ENCODE assay signal across 9 cellular contexts in the genomic region with DNA sequence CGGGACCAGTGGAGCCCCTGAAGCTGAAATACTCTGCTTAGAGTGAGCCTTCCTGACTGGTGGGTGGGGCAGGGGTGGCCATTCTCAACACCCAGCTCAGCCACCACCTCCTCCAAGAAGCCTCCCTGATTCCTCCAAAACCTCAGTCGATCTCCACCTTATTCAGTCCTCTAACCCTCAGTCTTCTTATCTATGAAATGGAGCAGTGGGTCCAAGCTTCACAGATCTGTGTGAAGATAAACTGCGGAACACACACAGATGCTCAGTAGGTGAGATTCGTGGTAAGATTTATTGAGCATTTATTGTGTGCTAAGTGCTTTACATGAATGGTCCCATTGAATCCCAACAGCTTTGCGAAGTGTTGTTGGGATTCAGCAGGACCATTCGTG.
A peak's percentile ranks its signal among the peaks of the same experiment; 100 is the strongest.
DNase-seq lines count a peak whose midpoint lies in the region; ATAC-seq and TF ChIP-seq lines count a peak whose summit lies in the region.
"Had no signal": no experiment of that assay in that cellular context is flagged by ENCODE, and none has a peak within 500 bp of the region (broad histone marks: within the 10 kb centered on the region; RNA-seq: fewer than 3 reads in every experiment).

No MANE protein-coding gene starts in this region.

- TF ChIP-seq CTCF in suprapubic skin (IDR thresholded peaks at IDR 0.05) (no peak), psoas muscle (IDR thresholded peaks at IDR 0.05) (no peak)

- POLR2A ChIA-PET in T-cell (lab: Charles Lee), result no interaction called here

- no peak for DNase-seq in activated T-cell treated with anti-CD3 and anti-CD28 coated beads, Interleukin-2, amount 50 U/mL, for 72 hours
- no peak for DNase-seq in activated T-cell treated with anti-CD3 and anti-CD28 coated beads, Interleukin-2, amount 50 U/mL, for 48 hours
- no peak for DNase-seq in T-cell
- no peak for DNase-seq in suprapubic skin (ENCODE audit: low spot score in 2 of 2)
- no peak for DNase-seq in NCI-H524 treated with DMSO at 0.1 percent for 48 hours (lab: John Stamatoyannopoulos, UW)
- no peak for DNase-seq in psoas muscle

- H3K4me1 ChIP-seq in iPS-15b (ENCODE audit: control insufficient read depth, insufficient read depth, low read length) (peaks cover 11% of the 10 kb centered on the region), suprapubic skin (peaks cover 16% of the 10 kb centered on the region), psoas muscle (no peaks in the 10 kb centered on the region)

- no peaks in the 10 kb centered on the region for H3K36me3 ChIP-seq in iPS-15b (ENCODE audit: control insufficient read depth, insufficient read depth, low read length)
- H3K36me3 ChIP-seq in suprapubic skin, result no peaks in the 10 kb centered on the region
- no peaks in the 10 kb centered on the region for H3K36me3 ChIP-seq in psoas muscle (ENCODE audit: insufficient read depth in 1 of 2, low read depth in 1 of 2)

- H3K4me3 ChIP-seq in iPS-15b (ENCODE audit: low read depth, low read length) (no peak overlapping the region), suprapubic skin (no peak overlapping the region), psoas muscle (no peak overlapping the region)
- H3K4me3 ChIP-seq: mucosa of descending colon had no signal

- H3K9ac ChIP-seq in iPS-15b (ENCODE audit: low read depth, low read length), result peak overlapping the region; percentile 24

- no peak for TF ChIP-seq EP300 in suprapubic skin (IDR thresholded peaks at IDR 0.05)

- WGBS in suprapubic skin, result 74% methylated on average over 6 of the region's 6 CpGs
- WGBS in psoas muscle, 3 donors, result 77 to 90% (median 81%) methylated on average over 6 of the region's 6 CpGs

- intact Hi-C loops in psoas muscle (cut with DNase I), result no loop called here

- H3K9me3 ChIP-seq in iPS-15b (ENCODE audit: control insufficient read depth, insufficient read depth, low read length) (no peaks in the 10 kb centered on the region), suprapubic skin (no peaks in the 10 kb centered on the region), psoas muscle (no peaks in the 10 kb centered on the region)
- H3K9me3 ChIP-seq: mucosa of descending colon had no signal

- H3K27me3 ChIP-seq in iPS-15b (ENCODE audit: control insufficient read depth, insufficient read depth, low read length), result no peaks in the 10 kb centered on the region
- peaks cover 5% of the 10 kb centered on the region for H3K27me3 ChIP-seq in suprapubic skin
- peaks cover 0 to 3% (median 2%) of the 10 kb centered on the region in 3 donors for H3K27me3 ChIP-seq in psoas muscle (ENCODE audit: insufficient read depth in 3 of 3, low read length in 2 of 3)

- ATAC-seq in activated T-cell treated with anti-CD3 and anti-CD28 coated beads, Interleukin-2, amount 50 U/mL, for 72 hours (replicated peaks in 1 of 2), result no peak
- no peak for ATAC-seq in T-cell (replicated peaks in 1 of 4)
- ATAC-seq in HG03565 (IDR thresholded peaks at IDR 0.05; ENCODE audit: unreplicated experiment), result no peak
- ATAC-seq in psoas muscle, result no peak

- H3K4me3 Mint-ChIP-seq in activated T-cell treated with anti-CD3 and anti-CD28 coated beads, Interleukin-2, amount 50 U/mL, for 72 hours, result peak overlapping the region; percentile 87 to 90
- H3K4me3 Mint-ChIP-seq in T-cell, result peak overlapping the region; percentile 67 to 77 (median 70)

- peak overlapping the region; percentile 23 for H3K27ac ChIP-seq in suprapubic skin
- no peak overlapping the region for H3K27ac ChIP-seq in psoas muscle

- H3K4me1 Mint-ChIP-seq in activated T-cell treated with anti-CD3 and anti-CD28 coated beads, Interleukin-2, amount 50 U/mL, for 72 hours (ENCODE audit: low read depth), result peaks cover 38% of the 10 kb centered on the region
- peaks cover 78 to 90% (median 89%) of the 10 kb centered on the region in 3 donors for H3K4me1 Mint-ChIP-seq in T-cell

- no peaks in the 10 kb centered on the region for H3K9me3 Mint-ChIP-seq in activated T-cell treated with anti-CD3 and anti-CD28 coated beads, Interleukin-2, amount 50 U/mL, for 72 hours
- no peaks in the 10 kb centered on the region for H3K9me3 Mint-ChIP-seq in T-cell

- no peaks in the 10 kb centered on the region for H3K36me3 Mint-ChIP-seq in activated T-cell treated with anti-CD3 and anti-CD28 coated beads, Interleukin-2, amount 50 U/mL, for 72 hours (ENCODE audit: insufficient read depth in 2 of 2)
- H3K36me3 Mint-ChIP-seq in T-cell, result no peaks in the 10 kb centered on the region

- no peaks in the 10 kb centered on the region for H3K27me3 Mint-ChIP-seq in activated T-cell treated with anti-CD3 and anti-CD28 coated beads, Interleukin-2, amount 50 U/mL, for 72 hours (ENCODE audit: low read depth)
- H3K27me3 Mint-ChIP-seq in T-cell, result no peaks in the 10 kb centered on the region

- H3K27ac Mint-ChIP-seq in activated T-cell treated with anti-CD3 and anti-CD28 coated beads, Interleukin-2, amount 50 U/mL, for 72 hours, result peak overlapping the region; percentile 84
- H3K27ac Mint-ChIP-seq in T-cell, result peak overlapping the region; percentile 95 to 98

- CTCF ChIA-PET in T-cell (lab: Charles Lee), result interaction anchor here in 1 of 2 donors (0.6 to 1.9 kb wide), 7 partner anchors 9 to 179 kb away, joined by 3 to 33 read pairs (median 7); a partner anchor contains a TSS

- TF ChIP-seq POLR2A in suprapubic skin (IDR thresholded peaks at IDR 0.05), result no peak
